1 cellular context compared by ENCODE assay signal in the genomic region with DNA sequence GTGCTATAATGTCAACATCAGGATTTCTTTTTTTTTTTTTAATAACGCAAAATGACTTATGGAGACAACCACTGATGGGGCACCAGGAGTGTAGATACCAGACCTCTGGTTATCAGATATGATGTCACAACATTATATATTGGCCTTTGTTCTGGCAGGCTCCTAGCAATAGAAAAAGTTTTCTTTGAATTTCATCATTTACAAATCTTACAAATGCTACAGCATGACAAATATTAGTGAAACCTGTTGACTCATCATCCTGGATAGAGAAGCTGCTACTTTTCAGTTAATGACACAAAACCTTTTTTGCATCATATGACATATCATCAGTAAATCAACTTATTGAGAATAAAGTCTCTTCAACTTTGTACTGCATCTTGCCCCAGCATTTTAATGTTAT.
TF ChIP-seq lines count a peak whose summit lies in the region.

No MANE protein-coding gene starts in this region.

TF ChIP-seq in K562, 482 proteins besides CTCF, POLR2A, EP300 and RAD21 (continued from another document and continues in another):
- TF ChIP-seq, protein P1, sequence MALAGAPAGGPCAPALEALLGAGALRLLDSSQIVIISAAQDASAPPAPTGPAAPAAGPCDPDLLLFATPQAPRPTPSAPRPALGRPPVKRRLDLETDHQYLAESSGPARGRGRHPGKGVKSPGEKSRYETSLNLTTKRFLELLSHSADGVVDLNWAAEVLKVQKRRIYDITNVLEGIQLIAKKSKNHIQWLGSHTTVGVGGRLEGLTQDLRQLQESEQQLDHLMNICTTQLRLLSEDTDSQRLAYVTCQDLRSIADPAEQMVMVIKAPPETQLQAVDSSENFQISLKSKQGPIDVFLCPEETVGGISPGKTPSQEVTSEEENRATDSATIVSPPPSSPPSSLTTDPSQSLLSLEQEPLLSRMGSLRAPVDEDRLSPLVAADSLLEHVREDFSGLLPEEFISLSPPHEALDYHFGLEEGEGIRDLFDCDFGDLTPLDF (CRISPR knock-in tag; IDR thresholded peaks at IDR 0.05), result no peak
- TF ChIP-seq C11orf30 (IDR thresholded peaks at IDR 0.05; ENCODE audit: low read depth) (peak; percentile 65; the same call in 1 of the 2 replicates), STAT5A (IDR thresholded peaks at IDR 0.05; ENCODE audit: borderline replicate concordance, low read length) (no peak), NUFIP1 (IDR thresholded peaks at IDR 0.05; ENCODE audit: partially characterized antibody) (no peak), SIN3B (IDR thresholded peaks at IDR 0.05; ENCODE audit: low read depth) (no peak), ARID1B (IDR thresholded peaks at IDR 0.05) (no peak), PHF8 (IDR thresholded peaks at IDR 0.05; ENCODE audit: borderline replicate concordance, low read length) (no peak), ELF1 (tag; IDR thresholded peaks at IDR 0.05) (no peak), NFIX (CRISPR knock-in tag; IDR thresholded peaks at IDR 0.05; ENCODE audit: low read depth) (no peak), ZNF134 (CRISPR knock-in tag; conservative IDR thresholded peaks at IDR 0.05) (no peak), PURB (CRISPR knock-in tag; IDR thresholded peaks at IDR 0.05; ENCODE audit: low read depth) (no peak), HMG20B (CRISPR knock-in tag; IDR thresholded peaks at IDR 0.05) (no peak), PTTG1 (tag; IDR thresholded peaks at IDR 0.05; ENCODE audit: low read depth) (no peak), CEBPG (CRISPR knock-in tag; IDR thresholded peaks at IDR 0.05) (no peak), CEBPG (tag; conservative IDR thresholded peaks at IDR 0.05 in 1 of 2, IDR thresholded peaks at IDR 0.05 in 1 of 2) (peak; percentile 53 to 96; a peak in 3 of 4 replicates), RFX5 (IDR thresholded peaks at IDR 0.05; ENCODE audit: low read depth, low read length) (no peak), ZNF766 (CRISPR knock-in tag; conservative IDR thresholded peaks at IDR 0.05) (peak; percentile 60; the same call in 1 of the 2 replicates), TCF3 (CRISPR knock-in tag; IDR thresholded peaks at IDR 0.05) (no peak), RBM25 (IDR thresholded peaks at IDR 0.05; ENCODE audit: low read depth, low read length, severe bottlenecking) (no peak), WHSC1 (IDR thresholded peaks at IDR 0.05; ENCODE audit: low read length) (no peak), TCF7 (IDR thresholded peaks at IDR 0.05; ENCODE audit: borderline replicate concordance) (no peak), MAFG (tag; conservative IDR thresholded peaks at IDR 0.05) (peak; percentile 64), NFXL1 (CRISPR knock-in tag; IDR thresholded peaks at IDR 0.05) (no peak), ZKSCAN3 (CRISPR knock-in tag; IDR thresholded peaks at IDR 0.05) (no peak), ZC3H8 (IDR thresholded peaks at IDR 0.05) (no peak)
- TF ChIP-seq, protein P2, sequence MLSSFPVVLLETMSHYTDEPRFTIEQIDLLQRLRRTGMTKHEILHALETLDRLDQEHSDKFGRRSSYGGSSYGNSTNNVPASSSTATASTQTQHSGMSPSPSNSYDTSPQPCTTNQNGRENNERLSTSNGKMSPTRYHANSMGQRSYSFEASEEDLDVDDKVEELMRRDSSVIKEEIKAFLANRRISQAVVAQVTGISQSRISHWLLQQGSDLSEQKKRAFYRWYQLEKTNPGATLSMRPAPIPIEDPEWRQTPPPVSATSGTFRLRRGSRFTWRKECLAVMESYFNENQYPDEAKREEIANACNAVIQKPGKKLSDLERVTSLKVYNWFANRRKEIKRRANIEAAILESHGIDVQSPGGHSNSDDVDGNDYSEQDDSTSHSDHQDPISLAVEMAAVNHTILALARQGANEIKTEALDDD (IDR thresholded peaks at IDR 0.05), result no peak
- TF ChIP-seq, protein P3, sequence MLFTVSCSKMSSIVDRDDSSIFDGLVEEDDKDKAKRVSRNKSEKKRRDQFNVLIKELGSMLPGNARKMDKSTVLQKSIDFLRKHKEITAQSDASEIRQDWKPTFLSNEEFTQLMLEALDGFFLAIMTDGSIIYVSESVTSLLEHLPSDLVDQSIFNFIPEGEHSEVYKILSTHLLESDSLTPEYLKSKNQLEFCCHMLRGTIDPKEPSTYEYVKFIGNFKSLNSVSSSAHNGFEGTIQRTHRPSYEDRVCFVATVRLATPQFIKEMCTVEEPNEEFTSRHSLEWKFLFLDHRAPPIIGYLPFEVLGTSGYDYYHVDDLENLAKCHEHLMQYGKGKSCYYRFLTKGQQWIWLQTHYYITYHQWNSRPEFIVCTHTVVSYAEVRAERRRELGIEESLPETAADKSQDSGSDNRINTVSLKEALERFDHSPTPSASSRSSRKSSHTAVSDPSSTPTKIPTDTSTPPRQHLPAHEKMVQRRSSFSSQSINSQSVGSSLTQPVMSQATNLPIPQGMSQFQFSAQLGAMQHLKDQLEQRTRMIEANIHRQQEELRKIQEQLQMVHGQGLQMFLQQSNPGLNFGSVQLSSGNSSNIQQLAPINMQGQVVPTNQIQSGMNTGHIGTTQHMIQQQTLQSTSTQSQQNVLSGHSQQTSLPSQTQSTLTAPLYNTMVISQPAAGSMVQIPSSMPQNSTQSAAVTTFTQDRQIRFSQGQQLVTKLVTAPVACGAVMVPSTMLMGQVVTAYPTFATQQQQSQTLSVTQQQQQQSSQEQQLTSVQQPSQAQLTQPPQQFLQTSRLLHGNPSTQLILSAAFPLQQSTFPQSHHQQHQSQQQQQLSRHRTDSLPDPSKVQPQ (CRISPR knock-in tag; IDR thresholded peaks at IDR 0.05; ENCODE audit: borderline replicate concordance), result no peak
- TF ChIP-seq, protein P4, sequence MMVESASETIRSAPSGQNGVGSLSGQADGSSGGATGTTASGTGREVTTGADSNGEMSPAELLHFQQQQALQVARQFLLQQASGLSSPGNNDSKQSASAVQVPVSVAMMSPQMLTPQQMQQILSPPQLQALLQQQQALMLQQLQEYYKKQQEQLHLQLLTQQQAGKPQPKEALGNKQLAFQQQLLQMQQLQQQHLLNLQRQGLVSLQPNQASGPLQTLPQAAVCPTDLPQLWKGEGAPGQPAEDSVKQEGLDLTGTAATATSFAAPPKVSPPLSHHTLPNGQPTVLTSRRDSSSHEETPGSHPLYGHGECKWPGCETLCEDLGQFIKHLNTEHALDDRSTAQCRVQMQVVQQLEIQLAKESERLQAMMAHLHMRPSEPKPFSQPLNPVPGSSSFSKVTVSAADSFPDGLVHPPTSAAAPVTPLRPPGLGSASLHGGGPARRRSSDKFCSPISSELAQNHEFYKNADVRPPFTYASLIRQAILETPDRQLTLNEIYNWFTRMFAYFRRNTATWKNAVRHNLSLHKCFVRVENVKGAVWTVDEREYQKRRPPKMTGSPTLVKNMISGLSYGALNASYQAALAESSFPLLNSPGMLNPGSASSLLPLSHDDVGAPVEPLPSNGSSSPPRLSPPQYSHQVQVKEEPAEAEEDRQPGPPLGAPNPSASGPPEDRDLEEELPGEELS (CRISPR knock-in tag; IDR thresholded peaks at IDR 0.05; ENCODE audit: borderline replicate concordance), result no peak
- TF ChIP-seq, protein P5, sequence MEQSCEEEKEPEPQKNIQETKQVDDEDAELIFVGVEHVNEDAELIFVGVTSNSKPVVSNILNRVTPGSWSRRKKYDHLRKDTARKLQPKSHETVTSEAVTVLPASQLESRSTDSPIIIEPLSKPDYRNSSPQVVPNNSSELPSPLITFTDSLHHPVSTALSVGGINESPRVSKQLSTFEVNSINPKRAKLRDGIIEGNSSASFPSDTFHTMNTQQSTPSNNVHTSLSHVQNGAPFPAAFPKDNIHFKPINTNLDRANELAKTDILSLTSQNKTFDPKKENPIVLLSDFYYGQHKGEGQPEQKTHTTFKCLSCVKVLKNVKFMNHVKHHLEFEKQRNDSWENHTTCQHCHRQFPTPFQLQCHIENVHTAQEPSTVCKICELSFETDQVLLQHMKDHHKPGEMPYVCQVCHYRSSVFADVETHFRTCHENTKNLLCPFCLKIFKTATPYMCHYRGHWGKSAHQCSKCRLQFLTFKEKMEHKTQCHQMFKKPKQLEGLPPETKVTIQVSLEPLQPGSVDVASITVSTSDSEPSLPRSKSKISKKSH (CRISPR knock-in tag; IDR thresholded peaks at IDR 0.05), result no peak
- TF ChIP-seq, protein P6, sequence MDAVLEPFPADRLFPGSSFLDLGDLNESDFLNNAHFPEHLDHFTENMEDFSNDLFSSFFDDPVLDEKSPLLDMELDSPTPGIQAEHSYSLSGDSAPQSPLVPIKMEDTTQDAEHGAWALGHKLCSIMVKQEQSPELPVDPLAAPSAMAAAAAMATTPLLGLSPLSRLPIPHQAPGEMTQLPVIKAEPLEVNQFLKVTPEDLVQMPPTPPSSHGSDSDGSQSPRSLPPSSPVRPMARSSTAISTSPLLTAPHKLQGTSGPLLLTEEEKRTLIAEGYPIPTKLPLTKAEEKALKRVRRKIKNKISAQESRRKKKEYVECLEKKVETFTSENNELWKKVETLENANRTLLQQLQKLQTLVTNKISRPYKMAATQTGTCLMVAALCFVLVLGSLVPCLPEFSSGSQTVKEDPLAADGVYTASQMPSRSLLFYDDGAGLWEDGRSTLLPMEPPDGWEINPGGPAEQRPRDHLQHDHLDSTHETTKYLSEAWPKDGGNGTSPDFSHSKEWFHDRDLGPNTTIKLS (IDR thresholded peaks at IDR 0.05; ENCODE audit: borderline replicate concordance, low read depth), result no peak
- TF ChIP-seq, protein P7, sequence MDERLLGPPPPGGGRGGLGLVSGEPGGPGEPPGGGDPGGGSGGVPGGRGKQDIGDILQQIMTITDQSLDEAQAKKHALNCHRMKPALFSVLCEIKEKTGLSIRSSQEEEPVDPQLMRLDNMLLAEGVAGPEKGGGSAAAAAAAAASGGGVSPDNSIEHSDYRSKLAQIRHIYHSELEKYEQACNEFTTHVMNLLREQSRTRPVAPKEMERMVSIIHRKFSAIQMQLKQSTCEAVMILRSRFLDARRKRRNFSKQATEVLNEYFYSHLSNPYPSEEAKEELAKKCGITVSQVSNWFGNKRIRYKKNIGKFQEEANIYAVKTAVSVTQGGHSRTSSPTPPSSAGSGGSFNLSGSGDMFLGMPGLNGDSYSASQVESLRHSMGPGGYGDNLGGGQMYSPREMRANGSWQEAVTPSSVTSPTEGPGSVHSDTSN (CRISPR knock-in tag; IDR thresholded peaks at IDR 0.05; ENCODE audit: low read depth), result no peak
- TF ChIP-seq, protein P7 (tag; conservative IDR thresholded peaks at IDR 0.05; ENCODE audit: low read depth), result peak; percentile 49
- TF ChIP-seq, protein P8, sequence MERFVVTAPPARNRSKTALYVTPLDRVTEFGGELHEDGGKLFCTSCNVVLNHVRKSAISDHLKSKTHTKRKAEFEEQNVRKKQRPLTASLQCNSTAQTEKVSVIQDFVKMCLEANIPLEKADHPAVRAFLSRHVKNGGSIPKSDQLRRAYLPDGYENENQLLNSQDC (CRISPR knock-in tag; IDR thresholded peaks at IDR 0.05), result no peak
- TF ChIP-seq, protein P9, sequence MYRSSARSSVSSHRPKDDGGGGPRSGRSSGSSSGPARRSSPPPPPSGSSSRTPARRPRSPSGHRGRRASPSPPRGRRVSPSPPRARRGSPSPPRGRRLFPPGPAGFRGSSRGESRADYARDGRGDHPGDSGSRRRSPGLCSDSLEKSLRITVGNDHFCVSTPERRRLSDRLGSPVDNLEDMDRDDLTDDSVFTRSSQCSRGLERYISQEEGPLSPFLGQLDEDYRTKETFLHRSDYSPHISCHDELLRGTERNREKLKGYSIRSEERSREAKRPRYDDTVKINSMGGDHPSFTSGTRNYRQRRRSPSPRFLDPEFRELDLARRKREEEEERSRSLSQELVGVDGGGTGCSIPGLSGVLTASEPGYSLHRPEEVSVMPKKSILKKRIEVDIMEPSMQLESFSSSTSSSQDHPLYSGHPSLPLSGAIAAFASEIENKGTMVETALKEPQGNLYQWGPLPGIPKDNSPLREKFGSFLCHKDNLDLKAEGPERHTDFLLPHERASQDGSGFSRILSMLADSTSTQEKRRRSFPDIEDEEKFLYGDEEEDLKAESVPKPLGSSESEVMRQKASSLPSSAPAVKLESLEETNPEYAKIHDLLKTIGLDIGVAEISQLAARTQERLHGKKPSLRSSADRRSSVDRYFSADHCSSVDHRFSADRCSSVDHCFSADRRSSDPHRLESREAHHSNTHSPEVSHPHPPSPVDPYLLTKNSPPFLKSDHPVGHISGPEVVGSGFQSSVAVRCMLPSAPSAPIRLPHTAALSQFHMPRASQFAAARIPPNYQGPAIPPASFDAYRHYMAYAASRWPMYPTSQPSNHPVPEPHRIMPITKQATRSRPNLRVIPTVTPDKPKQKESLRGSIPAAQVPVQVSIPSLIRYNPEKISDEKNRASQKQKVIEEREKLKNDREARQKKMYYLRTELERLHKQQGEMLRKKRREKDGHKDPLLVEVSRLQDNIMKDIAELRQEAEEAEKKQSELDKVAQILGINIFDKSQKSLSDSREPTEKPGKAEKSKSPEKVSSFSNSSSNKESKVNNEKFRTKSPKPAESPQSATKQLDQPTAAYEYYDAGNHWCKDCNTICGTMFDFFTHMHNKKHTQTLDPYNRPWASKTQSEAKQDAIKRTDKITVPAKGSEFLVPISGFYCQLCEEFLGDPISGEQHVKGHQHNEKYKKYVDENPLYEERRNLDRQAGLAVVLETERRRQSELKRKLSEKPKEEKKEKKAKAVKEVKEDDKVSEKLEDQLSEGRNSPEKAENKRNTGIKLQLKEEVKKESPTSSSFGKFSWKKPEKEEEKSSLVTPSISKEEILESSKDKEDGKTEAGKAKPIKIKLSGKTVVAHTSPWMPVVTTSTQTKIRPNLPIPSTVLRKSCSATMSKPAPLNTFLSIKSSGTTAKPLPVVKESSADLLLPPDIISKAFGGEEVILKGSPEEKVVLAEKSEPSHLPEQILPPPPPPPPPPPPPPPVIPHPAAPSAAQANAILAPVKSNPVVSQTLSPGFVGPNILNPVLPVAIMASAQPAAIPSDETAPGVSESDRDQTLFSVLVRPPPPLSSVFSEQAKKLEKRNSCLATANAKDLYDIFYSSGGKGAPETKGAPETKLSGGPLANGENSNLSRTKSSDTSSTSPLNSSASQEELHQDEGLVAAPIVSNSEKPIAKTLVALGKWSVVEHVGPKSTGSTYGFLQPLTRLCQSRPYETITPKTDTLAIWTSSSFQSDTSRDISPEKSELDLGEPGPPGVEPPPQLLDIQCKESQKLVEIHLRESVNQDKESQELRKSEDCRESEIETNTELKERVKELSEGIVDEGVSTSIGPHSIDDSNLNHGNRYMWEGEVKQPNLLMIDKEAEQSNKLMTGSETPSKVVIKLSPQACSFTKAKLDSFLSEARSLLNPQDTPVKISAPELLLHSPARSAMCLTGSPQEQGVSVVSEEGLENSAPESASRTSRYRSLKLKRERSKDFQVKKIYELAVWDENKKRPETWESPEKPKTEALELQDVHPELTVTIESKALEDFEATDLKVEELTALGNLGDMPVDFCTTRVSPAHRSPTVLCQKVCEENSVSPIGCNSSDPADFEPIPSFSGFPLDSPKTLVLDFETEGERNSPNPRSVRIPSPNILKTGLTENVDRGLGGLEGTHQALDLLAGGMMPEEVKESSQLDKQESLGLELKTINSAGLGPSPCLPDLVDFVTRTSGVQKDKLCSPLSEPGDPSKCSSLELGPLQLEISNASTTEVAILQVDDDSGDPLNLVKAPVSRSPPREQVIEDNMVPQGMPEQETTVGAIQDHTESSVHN (IDR thresholded peaks at IDR 0.05; ENCODE audit: borderline replicate concordance in 1 of 2, low read depth in 1 of 2), result peak in 1 of 2 experiments; percentile 61; a peak in 1 of 4 replicates
